In genomic region chr17:40482722-40483121, GRCh38 we compare ENCODE assay signal across 1 cellular context.
TF ChIP-seq lines count a peak whose summit lies in the region.

No MANE protein-coding gene starts in this region.

TF ChIP-seq in K562, 482 proteins besides CTCF, POLR2A, EP300 and RAD21:
- TF ChIP-seq HMBOX1 (IDR thresholded peaks at IDR 0.05): no peak
- no peak for TF ChIP-seq CTBP1 (IDR thresholded peaks at IDR 0.05; ENCODE audit: borderline replicate concordance)
- TF ChIP-seq ZC3H11A (IDR thresholded peaks at IDR 0.05; ENCODE audit: low read depth, low read length): no peak
- TF ChIP-seq OTX1 (CRISPR knock-in tag; IDR thresholded peaks at IDR 0.05): no peak
- TF ChIP-seq FOXA1 (IDR thresholded peaks at IDR 0.05; ENCODE audit: borderline replicate concordance): no peak
- TF ChIP-seq BACH1 (tag; IDR thresholded peaks at IDR 0.05): no peak
- TF ChIP-seq HOXB6 (CRISPR knock-in tag; IDR thresholded peaks at IDR 0.05; ENCODE audit: borderline replicate concordance): no peak
- no peak for TF ChIP-seq ZNF695 (CRISPR knock-in tag; IDR thresholded peaks at IDR 0.05)
- no peak for TF ChIP-seq ARID3A (IDR thresholded peaks at IDR 0.05; ENCODE audit: borderline replicate concordance, low read depth, low read length)
- TF ChIP-seq FOXA3 (CRISPR knock-in tag; conservative IDR thresholded peaks at IDR 0.05 in 1 of 2, IDR thresholded peaks at IDR 0.05 in 1 of 2): no peak
- no peak for TF ChIP-seq MGA (IDR thresholded peaks at IDR 0.05)
- no peak for TF ChIP-seq ZBTB33 (CRISPR knock-in tag; IDR thresholded peaks at IDR 0.05)
- no peak for TF ChIP-seq KAT7 (CRISPR knock-in tag; IDR thresholded peaks at IDR 0.05; ENCODE audit: borderline replicate concordance)
